Comparison of ENCODE assay signal across 18 cellular contexts in genomic region chr1:4657920-4658585, GRCh38. TPM values are rescaled to one million over a fixed set of nuclear protein-coding genes. Genes with fewer than 3 reads are reported as not detected.
A peak's percentile ranks its signal among the peaks of the same experiment; 100 is the strongest.
DNase-seq lines count a peak whose midpoint lies in the region; TF ChIP-seq lines count a peak whose summit lies in the region.
"Had no signal": no experiment of that assay in that cellular context is flagged by ENCODE, and none has a peak within 500 bp of the region (broad histone marks: within the 10 kb centered on the region; RNA-seq: fewer than 3 reads in every experiment).

No MANE protein-coding gene starts in this region.

- no TSS peak for BruUV-seq in Caco-2 (replicated peaks; lab: Mats Ljungman, UMichigan)

- TF ChIP-seq CTCF in dorsolateral prefrontal cortex (IDR thresholded peaks at IDR 0.05 in 54 of 56, conservative IDR thresholded peaks at IDR 0.05 in 2 of 56; ENCODE audit: low read depth in 1 of 56, partially characterized antibody in 56 of 56) (peak in 7 of 56 donors; percentile 4 to 34 (median 11)), neural cell (IDR thresholded peaks at IDR 0.05; ENCODE audit: poor library complexity, severe bottlenecking) (no peak), stomach (IDR thresholded peaks at IDR 0.05) (no peak), Caco-2 (IDR thresholded peaks at IDR 0.05; ENCODE audit: insufficient read depth in 1 of 2, low read depth in 1 of 2, low read length in 1 of 2, severe bottlenecking in 1 of 2, unreplicated experiment in 1 of 2) (no peak)

- H3K9me3 Mint-ChIP-seq in Caco-2 (ENCODE audit: unreplicated experiment) = no peaks in the 10 kb centered on the region
- H3K9me3 Mint-ChIP-seq: IgD-negative memory B cell; stimulated activated memory B cell treated with anti-CD40 and anti-IgM and Interleukin-4, amounts not matched to agents 10 μg/mL and 1 μg/mL and 100 μg/mL, for 72 hours; T-cell had no signal

- TF ChIP-seq EP300 in neural cell (conservative IDR thresholded peaks at IDR 0.05; ENCODE audit: poor library complexity, severe bottlenecking) (no peak), stomach (IDR thresholded peaks at IDR 0.05) (no peak)

- DNase-seq in dorsolateral prefrontal cortex (peak in 9 of 10 donors; percentile 60 to 82 (median 81)), stomach (no peak), NCI-H2081 (lab: John Stamatoyannopoulos, UW) (no peak), Caco-2 (no peak), HAP-1 (ENCODE audit: low spot score in 2 of 2) (no peak)
- DNase-seq: activated CD4-positive, alpha-beta T cell treated with anti-CD3 and anti-CD28 coated beads for 1 hour; body of pancreas; GM23248; NCI-H526; T-cell; uterus had no signal

- CTCF ChIA-PET in Caco-2 (lab: Charles Lee) = no interaction called here

- no peak overlapping the region for H3K27ac ChIP-seq in BLaER1
- H3K27ac ChIP-seq in HUES48 (ENCODE audit: low read depth, low read length) = no peak overlapping the region
- peak overlapping the region; percentile 82 to 99 (median 97) for H3K27ac ChIP-seq in dorsolateral prefrontal cortex
- H3K27ac ChIP-seq in neural cell (ENCODE audit: low read length) = no peak overlapping the region
- no peak overlapping the region for H3K27ac ChIP-seq in stomach
- H3K27ac ChIP-seq: body of pancreas, GM23248, RWPE1, uterus had no signal

- H3K4me3 ChIP-seq in BLaER1 (no peak overlapping the region), HUES48 (ENCODE audit: low read depth, low read length) (0 out of 2 replicates have a peak overlapping the region, but pooled peaks have one; percentile 4), dorsolateral prefrontal cortex (peak overlapping the region; percentile 16 to 81 (median 67)), neural cell (ENCODE audit: low read length) (peak overlapping the region; percentile 87), stomach (no peak overlapping the region), Caco-2 (ENCODE audit: low read depth, low read length) (no peak overlapping the region), HAP-1 (no peak overlapping the region)
- H3K4me3 ChIP-seq: body of pancreas, GM23248, lung, uterus had no signal

- no peaks in the 10 kb centered on the region for H3K9me3 ChIP-seq in BLaER1
- H3K9me3 ChIP-seq in HUES48 (ENCODE audit: control insufficient read depth, insufficient read depth, low read length) = no peaks in the 10 kb centered on the region
- H3K9me3 ChIP-seq in neural cell (ENCODE audit: low read length) = no peaks in the 10 kb centered on the region
- H3K9me3 ChIP-seq in stomach = no peaks in the 10 kb centered on the region
- H3K9me3 ChIP-seq in Caco-2 = no peaks in the 10 kb centered on the region
- no peaks in the 10 kb centered on the region for H3K9me3 ChIP-seq in HAP-1
- H3K9me3 ChIP-seq: body of pancreas, uterus had no signal

- intact Hi-C loops in dorsolateral prefrontal cortex (cut with DNase I) (loop anchor here (2.0 to 10.0 kb wide), 10 partner anchors 39 to 1317 kb away; partner anchors contain the start of gene C1orf174 (in 1 of the 2)), stomach (cut with DNase I; ENCODE audit: low total_unique reads) (no loop called here), Caco-2 (cut with micrococcal nuclease; ENCODE audit: unreplicated experiment) (no loop called here)

- H3K4me2 ChIP-seq in BLaER1 = peak overlapping the region; percentile 64
- H3K4me2 ChIP-seq in neural cell (ENCODE audit: low read length) = no peak overlapping the region

- H3K27ac Mint-ChIP-seq in Caco-2 (ENCODE audit: unreplicated experiment) = no peak overlapping the region
- H3K27ac Mint-ChIP-seq: IgD-negative memory B cell; stimulated activated memory B cell treated with anti-CD40 and anti-IgM and Interleukin-4, amounts not matched to agents 10 μg/mL and 1 μg/mL and 100 μg/mL, for 72 hours; T-cell had no signal

- H3K27me3 Mint-ChIP-seq in Caco-2 (ENCODE audit: insufficient read depth, unreplicated experiment) = peaks cover 3% of the 10 kb centered on the region

- no peak for TF ChIP-seq POLR2A in stomach (IDR thresholded peaks at IDR 0.05)

- peaks cover 71% of the 10 kb centered on the region for H3K27me3 ChIP-seq in BLaER1
- H3K27me3 ChIP-seq in HUES48 (ENCODE audit: control insufficient read depth, insufficient read depth, low read length) = peaks cover 67% of the 10 kb centered on the region
- peaks cover 0 to 13% (median 0%) of the 10 kb centered on the region in 45 donors for H3K27me3 ChIP-seq in dorsolateral prefrontal cortex
- peaks cover 29% of the 10 kb centered on the region for H3K27me3 ChIP-seq in neural cell (ENCODE audit: insufficient read depth, low read depth, low read length)
- H3K27me3 ChIP-seq in stomach = peaks cover 17 to 96% (median 58%) of the 10 kb centered on the region in 3 donors
- no peaks in the 10 kb centered on the region for H3K27me3 ChIP-seq in Caco-2 (replicated peaks; ENCODE audit: control insufficient read depth, insufficient read depth, low read length)
- no peaks in the 10 kb centered on the region for H3K27me3 ChIP-seq in HAP-1 (ENCODE audit: low read depth)

- peaks cover 12% of the 10 kb centered on the region for H3K79me2 ChIP-seq in neural cell (replicated peaks; ENCODE audit: insufficient read depth, low read length)

- in situ Hi-C loops in HAP-1 (cut with MboI; ENCODE audit: low sequenced_read_pairs) = no loop called here

- H4K20me1 ChIP-seq in BLaER1 (peaks cover 58% of the 10 kb centered on the region), neural cell (ENCODE audit: insufficient read depth) (no peaks in the 10 kb centered on the region)

- 15 to 29% (median 22%) methylated on average over 24 to 26 of the region's 26 CpGs for WGBS in stomach, 5 donors

- TF ChIP-seq RAD21 in neural cell (conservative IDR thresholded peaks at IDR 0.05) = no peak

- POLR2A ChIA-PET in Caco-2 (lab: Charles Lee) = no interaction called here

- H3K36me3 ChIP-seq in BLaER1 (no peaks in the 10 kb centered on the region), HUES48 (ENCODE audit: control insufficient read depth, insufficient read depth, low read length) (no peaks in the 10 kb centered on the region), neural cell (ENCODE audit: insufficient read depth, low read length) (no peaks in the 10 kb centered on the region), stomach (no peaks in the 10 kb centered on the region), Caco-2 (ENCODE audit: control insufficient read depth, insufficient read depth, low read length) (no peaks in the 10 kb centered on the region), HAP-1 (replicated peaks) (no peaks in the 10 kb centered on the region)
- H3K36me3 ChIP-seq: uterus had no signal

- H3K4me1 ChIP-seq in BLaER1 (peaks cover 70% of the 10 kb centered on the region), HUES48 (ENCODE audit: control insufficient read depth, insufficient read depth, low read length) (peaks cover 38% of the 10 kb centered on the region), stomach (peaks cover 0 to 30% (median 14%) of the 10 kb centered on the region in 4 donors), Caco-2 (no peaks in the 10 kb centered on the region), HAP-1 (no peaks in the 10 kb centered on the region)

- no peaks in the 10 kb centered on the region for H3K36me3 Mint-ChIP-seq in Caco-2 (ENCODE audit: insufficient read depth, unreplicated experiment)
- H3K36me3 Mint-ChIP-seq: stimulated activated memory B cell treated with anti-CD40 and anti-IgM and Interleukin-4, amounts not matched to agents 10 μg/mL and 1 μg/mL and 100 μg/mL, for 72 hours; T-cell had no signal

- H3K9me2 ChIP-seq in neural cell (ENCODE audit: insufficient read depth, low read length) = no peaks in the 10 kb centered on the region

- H3K4me3 Mint-ChIP-seq in Caco-2 (ENCODE audit: unreplicated experiment) = no peak overlapping the region
- H3K4me3 Mint-ChIP-seq: IgD-negative memory B cell; stimulated activated memory B cell treated with anti-CD40 and anti-IgM and Interleukin-4, amounts not matched to agents 10 μg/mL and 1 μg/mL and 100 μg/mL, for 72 hours; T-cell had no signal

- H3K4me1 Mint-ChIP-seq in Caco-2 (ENCODE audit: low read depth, unreplicated experiment) = no peaks in the 10 kb centered on the region

- no peak overlapping the region for H3K9ac ChIP-seq in BLaER1
- no peak overlapping the region for H3K9ac ChIP-seq in HUES48 (ENCODE audit: low read depth, low read length)
- H3K9ac ChIP-seq in neural cell (ENCODE audit: low read length) = peak overlapping the region; percentile 12
- H3K9ac ChIP-seq: GM23248 had no signal

- H2AFZ ChIP-seq in neural cell (ENCODE audit: low read depth, low read length) = no peak overlapping the region
- H2AFZ ChIP-seq: GM23248 had no signal

- H3F3A ChIP-seq in neural cell (ENCODE audit: insufficient read depth, low read length, poor library complexity, severe bottlenecking) = no peaks in the 10 kb centered on the region

TF ChIP-seq in neural cell, 6 proteins besides CTCF, POLR2A, EP300 and RAD21 (continues in another document):
- no peak for TF ChIP-seq REST (IDR thresholded peaks at IDR 0.05; ENCODE audit: borderline replicate concordance)
- TF ChIP-seq EZH2 (IDR thresholded peaks at IDR 0.05; ENCODE audit: borderline replicate concordance, insufficient read depth, low read length, poor library complexity, severe bottlenecking) = no peak

RNA-seq across cellular contexts. Expression of gene AJAP1, which starts 3.6 kb away (rescaled TPM):
- total RNA-seq in dorsolateral prefrontal cortex (10 to 100 TPM; 21.7 to 74.9 (median 55.1) TPM), stomach (1 to 10 TPM in 1 of 5 donors, under 1 TPM in 1, not detected in 3; 0.14 to 1.1 TPM), Caco-2 (2022) (not detected in 2 replicates)
- polyA plus RNA-seq in neural cell (7.9 and 11.0 TPM in 2 replicates), stomach (under 1 TPM; 0.10 to 0.31 (median 0.12) TPM)
- 20.0 and 21.9 TPM in 2 replicates for polyA minus RNA-seq in neural cell
- polyA plus RNA-seq: IgD-negative memory B cell had no signal

Comparison
In these comparisons a context has a peak if more than half of its experiments do, and no peak if none do; other contexts are left out.
1. H3K27ac ChIP-seq: peak in dorsolateral prefrontal cortex (59 of 59); none in BLaER1 (single experiment), HUES48 (single experiment), neural cell (single experiment) and stomach (0 of 5).
2. H3K4me3 ChIP-seq: peak in HUES48 (single experiment), dorsolateral prefrontal cortex (59 of 59) and neural cell (single experiment); none in BLaER1 (single experiment), stomach (0 of 4), Caco-2 (single experiment) and HAP-1 (single experiment).
3. DNase-seq: peak in dorsolateral prefrontal cortex (9 of 10); none in stomach (single experiment), NCI-H2081 (0 of 2), Caco-2 (0 of 2) and HAP-1 (0 of 2).
4. RNA of gene AJAP1, which starts 3.6 kb away (total RNA-seq): 21.7 to 74.9 TPM in dorsolateral prefrontal cortex; 0.14 to 1.1 TPM in stomach and not detected in Caco-2; every median in the first group is over 10 times any median in the second.
5. intact Hi-C loops: an anchor here in dorsolateral prefrontal cortex (2.0 to 10.0 kb wide); none called in stomach and Caco-2.